Comparison of ENCODE assay signal across 13 cellular contexts in the genomic region with DNA sequence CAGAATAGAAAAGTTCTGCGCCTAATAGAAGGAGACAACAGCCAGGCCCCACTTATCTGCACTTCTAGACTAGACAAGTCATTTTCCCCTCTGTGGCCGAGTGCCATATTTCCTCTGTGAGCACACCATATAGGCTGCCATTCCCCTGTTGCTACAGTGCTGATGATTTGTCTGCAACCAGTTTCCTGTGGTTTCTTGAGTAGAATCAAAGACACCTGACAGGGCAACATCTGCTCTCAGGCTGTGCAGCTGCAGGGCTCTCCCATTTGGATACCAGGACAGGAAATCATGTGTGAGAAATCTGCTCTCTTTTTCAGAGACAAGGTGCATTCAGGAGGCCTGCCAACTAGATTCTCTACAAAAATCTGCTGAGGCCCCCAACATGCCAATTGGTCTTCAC.
"Had no signal": no experiment of that assay in that cellular context is flagged by ENCODE, and none has a peak within 500 bp of the region (broad histone marks: within the 10 kb centered on the region; RNA-seq: fewer than 3 reads in every experiment).

No MANE protein-coding gene starts in this region.

- H3K4me3 ChIP-seq: ascending aorta, esophagus muscularis mucosa, left lung, mucosa of descending colon, stomach had no signal

- H3K4me1 ChIP-seq: ascending aorta, esophagus muscularis mucosa, left lung, stomach had no signal

- H3K27me3 ChIP-seq: ascending aorta, esophagus muscularis mucosa, left lung, stomach had no signal

- H3K4me3 Mint-ChIP-seq: activated CD4-positive, alpha-beta memory T cell treated with anti-CD3 and anti-CD28 coated beads, Interleukin-2, amount 10 ng/mL, durations not matched to agents 7 days and 5 days; activated naive CD8-positive, alpha-beta T cell treated with anti-CD3 and anti-CD28 coated beads, Interleukin-2, amount 50 U/mL, for 24 hours; natural killer cell had no signal

- H3K27ac Mint-ChIP-seq: activated CD4-positive, alpha-beta memory T cell treated with anti-CD3 and anti-CD28 coated beads, Interleukin-2, amount 10 ng/mL, durations not matched to agents 7 days and 5 days; activated naive CD8-positive, alpha-beta T cell treated with anti-CD3 and anti-CD28 coated beads, Interleukin-2, amount 50 U/mL, for 24 hours; natural killer cell had no signal

- H3K27ac ChIP-seq: ascending aorta, esophagus muscularis mucosa, left lung, stomach had no signal

- H3K4me1 Mint-ChIP-seq: activated CD4-positive, alpha-beta memory T cell treated with anti-CD3 and anti-CD28 coated beads, Interleukin-2, amount 10 ng/mL, durations not matched to agents 7 days and 5 days; activated naive CD8-positive, alpha-beta T cell treated with anti-CD3 and anti-CD28 coated beads, Interleukin-2, amount 50 U/mL, for 24 hours; natural killer cell had no signal

- DNase-seq: activated CD4-positive, alpha-beta memory T cell treated with anti-CD3 and anti-CD28 coated beads, Interleukin-2, amount 10 ng/mL, durations not matched to agents 7 days and 5 days; activated CD8-positive, alpha-beta memory T cell treated with anti-CD3 and anti-CD28 coated beads, Interleukin-2, amount 50 U/mL, for 4 hours; activated naive CD8-positive, alpha-beta T cell treated with anti-CD3 and anti-CD28 coated beads, Interleukin-2, amount 50 U/mL, for 24 hours; foreskin fibroblast; glutamatergic neuron; left lung; mucosa of descending colon; natural killer cell; right cardiac atrium; small intestine; stomach had no signal

- H3K27me3 Mint-ChIP-seq: activated CD4-positive, alpha-beta memory T cell treated with anti-CD3 and anti-CD28 coated beads, Interleukin-2, amount 10 ng/mL, durations not matched to agents 7 days and 5 days; activated naive CD8-positive, alpha-beta T cell treated with anti-CD3 and anti-CD28 coated beads, Interleukin-2, amount 50 U/mL, for 24 hours had no signal

- H3K9me3 ChIP-seq: ascending aorta, esophagus muscularis mucosa, left lung, mucosa of descending colon had no signal

- H3K36me3 ChIP-seq: ascending aorta, esophagus muscularis mucosa, left lung, stomach had no signal

- ATAC-seq: activated naive CD8-positive, alpha-beta T cell treated with anti-CD3 and anti-CD28 coated beads, Interleukin-2, amount 50 U/mL, for 24 hours; left lung; mucosa of descending colon; natural killer cell; right cardiac atrium had no signal
